ENCODE assay signal across 8 cellular contexts in the genomic region with DNA sequence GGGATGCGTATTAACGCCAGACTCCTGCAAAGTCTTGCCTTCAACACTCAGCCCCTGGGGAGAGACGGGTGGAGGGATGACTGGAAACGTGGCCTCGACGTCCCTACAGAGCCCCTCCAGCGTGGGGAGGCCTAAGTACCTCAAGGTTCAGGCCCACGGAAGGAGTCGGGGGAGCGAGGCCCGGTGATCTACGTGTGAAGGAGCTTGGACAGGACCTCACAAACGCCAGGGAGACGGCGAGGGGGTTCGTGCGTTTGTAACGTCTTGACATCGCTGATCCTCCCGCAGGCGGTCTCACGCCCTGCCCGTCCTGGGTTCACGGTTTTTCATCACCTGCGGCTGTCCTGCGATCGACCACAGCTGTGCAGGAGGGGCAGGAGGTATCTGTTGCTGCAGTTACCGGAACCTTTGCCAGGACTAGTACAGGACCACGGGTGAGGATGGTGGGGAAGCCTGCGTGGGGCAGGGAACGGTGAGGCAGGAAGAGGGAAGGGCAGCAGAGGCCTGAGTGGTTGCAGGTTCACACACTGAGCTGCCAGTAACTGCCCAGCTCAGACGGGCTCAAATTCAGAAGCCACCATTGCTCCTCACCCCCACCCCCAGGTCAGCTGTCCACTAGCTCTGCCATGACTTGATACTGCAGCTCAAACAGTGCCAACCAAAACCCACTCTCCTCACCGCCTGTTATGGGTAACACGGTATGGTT. TPM values are rescaled to one million over a fixed set of nuclear protein-coding genes. Genes with fewer than 3 reads are reported as not detected.
DNase-seq lines count a peak whose midpoint lies in the region; ATAC-seq and TF ChIP-seq lines count a peak whose summit lies in the region.

No MANE protein-coding gene starts in this region.

- WGBS in mammary epithelial cell (ENCODE audit: low coverage, missing lambda C conversion rate): 2% methylated on average over 16 of the region's 34 CpGs
- 5% methylated on average over 34 of the region's 34 CpGs for WGBS in urinary bladder

- BruUV-seq in mammary epithelial cell (replicated peaks; lab: Mats Ljungman, UMichigan): TSS peak; percentile 46

- peak overlapping the region; percentile 93 for H3K4me2 ChIP-seq in mammary epithelial cell (ENCODE audit: insufficient read depth, low read depth, low read length)

- H3K9me3 ChIP-seq in mammary epithelial cell (replicated peaks; ENCODE audit: insufficient read depth, low read length) (no peaks in the 10 kb centered on the region), lower lobe of right lung (no peaks in the 10 kb centered on the region)

- DNase-seq in NOMO-1 treated with DMSO at 0.1 percent for 48 hours (lab: John Stamatoyannopoulos, UW; ENCODE audit: unreplicated experiment) (peak; percentile 7), NOMO-1 treated with dmso at 0.1 percent for 144 hours (lab: John Stamatoyannopoulos, UW; ENCODE audit: unreplicated experiment) (no peak), LNCaP clone FGC (ENCODE audit: low read depth) (no peak), mammary epithelial cell (no peak), lower lobe of right lung (no peak), NCI-H446 treated with DMSO at 0.1 percent for 48 hours (lab: John Stamatoyannopoulos, UW) (no peak), pons (ENCODE audit: low spot score) (no peak)

- peak in 1 of 2 donors; percentile 1 for ATAC-seq in lower lobe of right lung

- peak overlapping the region; percentile 30 for H3K27ac ChIP-seq in mammary epithelial cell (ENCODE audit: insufficient read depth, low read depth, low read length)
- H3K27ac ChIP-seq in lower lobe of right lung: peak overlapping the region; percentile 90
- no peak overlapping the region for H3K27ac ChIP-seq in urinary bladder (ENCODE audit: low read depth)

- no peaks in the 10 kb centered on the region for H4K20me1 ChIP-seq in mammary epithelial cell (ENCODE audit: insufficient read depth, low read length)

- H3K4me1 ChIP-seq in mammary epithelial cell (ENCODE audit: insufficient read depth, low read length): peaks cover 30% of the 10 kb centered on the region
- H3K4me1 ChIP-seq in lower lobe of right lung: peaks cover 30% of the 10 kb centered on the region
- H3K4me1 ChIP-seq in urinary bladder (ENCODE audit: insufficient read depth): no peaks in the 10 kb centered on the region

- peaks cover 82% of the 10 kb centered on the region for H3K79me2 ChIP-seq in mammary epithelial cell (ENCODE audit: insufficient read depth, low read length)

- H3K4me3 ChIP-seq in LNCaP clone FGC (ENCODE audit: low read depth, low read length): peak overlapping the region; percentile 99
- H3K4me3 ChIP-seq in mammary epithelial cell (replicated peaks in 1 of 3; ENCODE audit: insufficient read depth in 1 of 3, low read depth in 2 of 3, low read length in 3 of 3): peak overlapping the region; percentile 88 to 99 (median 92)
- peak overlapping the region; percentile 93 for H3K4me3 ChIP-seq in lower lobe of right lung
- peak overlapping the region; percentile 97 for H3K4me3 ChIP-seq in urinary bladder (ENCODE audit: low read depth, low read length)

- peak overlapping the region; percentile 65 for H2AFZ ChIP-seq in mammary epithelial cell (ENCODE audit: low read depth, low read length)

- H3K36me3 ChIP-seq in mammary epithelial cell (ENCODE audit: insufficient read depth, low read length) (peaks cover 29% of the 10 kb centered on the region), lower lobe of right lung (peaks cover 79% of the 10 kb centered on the region), urinary bladder (ENCODE audit: insufficient read depth) (peaks cover 5% of the 10 kb centered on the region)

- in situ Hi-C loops in mammary epithelial cell (cut with MboI; ENCODE audit: low sequenced_read_pairs in 2 of 2): no loop called here

- intact Hi-C loops in mammary epithelial cell (cut with micrococcal nuclease) (loop anchor here (1.0 to 2.0 kb wide), 4 partner anchors 41 to 105 kb away; partner anchors contain the start of genes ATAD3B and DVL1), lower lobe of right lung (cut with DNase I) (no loop called here)

- peak overlapping the region; percentile 66 for H3K9ac ChIP-seq in mammary epithelial cell (ENCODE audit: insufficient read depth, low read length)

- dilution Hi-C loops in mammary epithelial cell (cut with HindIII; ENCODE audit: low sequenced_read_pairs): no loop called here

- CTCF ChIA-PET in mammary epithelial cell (lab: Charles Lee; ENCODE audit: low non-redundant PET): no interaction called here

- TF ChIP-seq CTCF in LNCaP clone FGC (IDR thresholded peaks at IDR 0.05; ENCODE audit: control insufficient read depth, extremely low read depth, insufficient read depth) (no peak), mammary epithelial cell (conservative IDR thresholded peaks at IDR 0.05 in 1 of 2, IDR thresholded peaks at IDR 0.05 in 1 of 2; ENCODE audit: extremely low read depth in 1 of 2, insufficient read depth in 1 of 2, low read depth in 1 of 2, low read length in 2 of 2) (no peak), lower lobe of right lung (IDR thresholded peaks at IDR 0.05) (no peak)

- H3K27me3 ChIP-seq in mammary epithelial cell (ENCODE audit: insufficient read depth, low read length): no peaks in the 10 kb centered on the region
- H3K27me3 ChIP-seq in lower lobe of right lung (ENCODE audit: low read depth): no peaks in the 10 kb centered on the region

RNA-seq across cellular contexts. Expression of gene CCNL2, which starts 0.9 kb away (rescaled TPM):
- total RNA-seq in mammary epithelial cell (100 to 1,000 TPM; 103 to 140 TPM), lower lobe of right lung (165 TPM), urinary bladder (226 TPM)
- polyA plus RNA-seq in mammary epithelial cell (64.9 TPM), urinary bladder (146 TPM)
- polyA minus RNA-seq in mammary epithelial cell: 21.9 TPM

RNA-seq across cellular contexts. Expression of gene MRPL20, which starts 7.1 kb away (rescaled TPM):
- 100 to 1,000 TPM in 1 of 2 donors, 10 to 100 TPM in 1; 56.7 to 115 TPM for total RNA-seq in mammary epithelial cell
- 157 TPM for polyA plus RNA-seq in mammary epithelial cell
- 119 TPM for polyA minus RNA-seq in mammary epithelial cell
- 79.8 TPM for total RNA-seq in lower lobe of right lung
- 55.1 TPM for total RNA-seq in urinary bladder
- 183 TPM for polyA plus RNA-seq in urinary bladder

RNA-seq across cellular contexts. Expression of gene ANKRD65, which starts 21.1 kb away (rescaled TPM):
- 1 to 10 TPM; 3.1 to 7.5 TPM for total RNA-seq in mammary epithelial cell
- polyA plus RNA-seq in mammary epithelial cell: 3.6 TPM
- 9.3 TPM for polyA minus RNA-seq in mammary epithelial cell
- total RNA-seq in lower lobe of right lung: 22.3 TPM
- total RNA-seq in urinary bladder: 5.8 TPM
- polyA plus RNA-seq in urinary bladder: 17.7 TPM

RNA-seq across cellular contexts. Expression of gene AURKAIP1, which starts 25.0 kb away (rescaled TPM):
- 100 to 1,000 TPM in 1 of 2 donors, 10 to 100 TPM in 1; 85.0 to 167 TPM for total RNA-seq in mammary epithelial cell
- 125 TPM for polyA plus RNA-seq in mammary epithelial cell
- 47.4 TPM for polyA minus RNA-seq in mammary epithelial cell
- 82.4 TPM for total RNA-seq in lower lobe of right lung
- total RNA-seq in urinary bladder: 20.7 TPM
- polyA plus RNA-seq in urinary bladder: 158 TPM

RNA-seq across cellular contexts. Expression of gene VWA1, which starts 35.5 kb away (rescaled TPM):
- total RNA-seq in mammary epithelial cell (10 to 100 TPM; 11.3 to 27.3 TPM), lower lobe of right lung (58.7 TPM), urinary bladder (15.2 TPM)
- polyA plus RNA-seq in mammary epithelial cell (4.2 TPM), urinary bladder (214 TPM)
- 1.2 TPM for polyA minus RNA-seq in mammary epithelial cell
